ENCODE assay signal across 8 cellular contexts in the genomic region with DNA sequence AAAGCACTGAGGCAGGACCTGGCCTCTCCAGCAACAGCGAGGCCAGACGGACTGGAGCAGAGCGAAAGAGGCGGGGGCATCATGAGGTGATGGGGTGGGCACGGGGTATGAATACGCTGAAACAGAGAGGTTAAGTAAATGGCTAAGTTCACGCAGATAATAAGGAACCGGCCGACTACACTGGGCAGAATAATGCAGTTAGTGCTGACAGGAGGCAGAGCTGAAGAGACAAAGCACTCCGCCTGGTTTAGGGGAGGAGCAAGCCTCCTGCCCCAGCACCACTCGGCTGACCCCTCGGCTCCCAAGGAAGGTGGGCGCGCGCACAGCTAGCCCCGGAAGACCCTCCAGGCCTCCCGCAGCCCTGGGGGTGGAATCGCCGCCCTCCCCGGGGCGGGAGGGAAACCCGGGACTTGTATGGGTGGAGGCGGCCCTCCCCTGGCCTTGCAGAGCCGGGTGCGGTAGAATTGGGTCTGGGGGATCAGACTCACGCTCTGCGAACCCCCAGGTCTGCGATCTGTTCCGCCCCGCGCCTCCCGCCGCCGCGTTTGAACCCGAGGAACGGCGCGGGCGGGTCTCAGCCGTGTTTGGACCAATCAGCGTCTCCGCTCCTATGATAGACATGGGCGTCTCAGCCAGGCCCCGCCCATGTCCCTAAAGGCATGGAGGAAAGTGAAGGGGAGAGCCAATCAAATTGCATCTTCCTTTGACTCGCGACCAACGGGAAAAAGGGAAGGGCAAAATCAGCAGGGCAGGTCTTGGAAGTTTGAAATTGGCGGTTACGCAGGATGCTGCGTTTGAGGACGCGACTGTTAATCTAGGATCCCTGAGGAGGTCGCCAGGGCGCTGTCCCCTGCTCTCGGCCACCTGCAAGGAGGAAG. TPM values are rescaled to one million over a fixed set of nuclear protein-coding genes. Genes with fewer than 3 reads are reported as not detected.
DNase-seq lines count a peak whose midpoint lies in the region; ATAC-seq and TF ChIP-seq lines count a peak whose summit lies in the region.

A gene with protein sequence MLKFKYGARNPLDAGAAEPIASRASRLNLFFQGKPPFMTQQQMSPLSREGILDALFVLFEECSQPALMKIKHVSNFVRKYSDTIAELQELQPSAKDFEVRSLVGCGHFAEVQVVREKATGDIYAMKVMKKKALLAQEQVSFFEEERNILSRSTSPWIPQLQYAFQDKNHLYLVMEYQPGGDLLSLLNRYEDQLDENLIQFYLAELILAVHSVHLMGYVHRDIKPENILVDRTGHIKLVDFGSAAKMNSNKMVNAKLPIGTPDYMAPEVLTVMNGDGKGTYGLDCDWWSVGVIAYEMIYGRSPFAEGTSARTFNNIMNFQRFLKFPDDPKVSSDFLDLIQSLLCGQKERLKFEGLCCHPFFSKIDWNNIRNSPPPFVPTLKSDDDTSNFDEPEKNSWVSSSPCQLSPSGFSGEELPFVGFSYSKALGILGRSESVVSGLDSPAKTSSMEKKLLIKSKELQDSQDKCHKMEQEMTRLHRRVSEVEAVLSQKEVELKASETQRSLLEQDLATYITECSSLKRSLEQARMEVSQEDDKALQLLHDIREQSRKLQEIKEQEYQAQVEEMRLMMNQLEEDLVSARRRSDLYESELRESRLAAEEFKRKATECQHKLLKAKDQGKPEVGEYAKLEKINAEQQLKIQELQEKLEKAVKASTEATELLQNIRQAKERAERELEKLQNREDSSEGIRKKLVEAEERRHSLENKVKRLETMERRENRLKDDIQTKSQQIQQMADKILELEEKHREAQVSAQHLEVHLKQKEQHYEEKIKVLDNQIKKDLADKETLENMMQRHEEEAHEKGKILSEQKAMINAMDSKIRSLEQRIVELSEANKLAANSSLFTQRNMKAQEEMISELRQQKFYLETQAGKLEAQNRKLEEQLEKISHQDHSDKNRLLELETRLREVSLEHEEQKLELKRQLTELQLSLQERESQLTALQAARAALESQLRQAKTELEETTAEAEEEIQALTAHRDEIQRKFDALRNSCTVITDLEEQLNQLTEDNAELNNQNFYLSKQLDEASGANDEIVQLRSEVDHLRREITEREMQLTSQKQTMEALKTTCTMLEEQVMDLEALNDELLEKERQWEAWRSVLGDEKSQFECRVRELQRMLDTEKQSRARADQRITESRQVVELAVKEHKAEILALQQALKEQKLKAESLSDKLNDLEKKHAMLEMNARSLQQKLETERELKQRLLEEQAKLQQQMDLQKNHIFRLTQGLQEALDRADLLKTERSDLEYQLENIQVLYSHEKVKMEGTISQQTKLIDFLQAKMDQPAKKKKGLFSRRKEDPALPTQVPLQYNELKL (N-terminal part only) (minus strand): TSS at position 560 of the 878 bp plus-strand sequence. CDS start 1,152 bp downstream, outside the sequence.

- POLR2A ChIA-PET in CD4-positive, alpha-beta memory T cell (lab: Charles Lee; ENCODE audit: partially characterized antibody) = interaction anchor here (1.0 to 1.3 kb wide), 2 partner anchors 112 to 209 kb away, joined by 4 read pairs; a partner anchor contains a TSS

- no peaks in the 10 kb centered on the region for H3K27me3 ChIP-seq in CD4-positive, alpha-beta memory T cell (ENCODE audit: insufficient read depth, low read length)

- H3K4me3 Mint-ChIP-seq in CD4-positive, alpha-beta memory T cell = peak within 1 kb of the TSS; percentile 78 to 92 (median 87)

- no peaks in the 10 kb centered on the region for H3K9me3 Mint-ChIP-seq in CD4-positive, alpha-beta memory T cell

- CTCF ChIA-PET in CD4-positive, alpha-beta memory T cell (lab: Charles Lee; ENCODE audit: partially characterized antibody) = interaction anchor here (1.0 kb wide), 1 partner anchor 25 kb away, joined by 3 read pairs; no protein-coding TSS in a partner anchor

- ATAC-seq in GM19455 (IDR thresholded peaks at IDR 0.05; ENCODE audit: unreplicated experiment) = peak; percentile 100

- H3K4me3 ChIP-seq in CD4-positive, alpha-beta memory T cell (ENCODE audit: low read length in 2 of 2) = peak within 1 kb of the TSS; percentile 60 to 79
- peak within 1 kb of the TSS; percentile 95 for H3K4me3 ChIP-seq in lower leg skin (ENCODE audit: low read depth, poor library complexity, severe bottlenecking)

- TF ChIP-seq CTCF in lower leg skin (IDR thresholded peaks at IDR 0.05) = no peak

- 0% methylated on average over 33 to 45 of the region's 56 CpGs for WGBS in lower leg skin, 2 donors

- DNase-seq in CD4-positive, alpha-beta memory T cell = peak; percentile 80 to 86 (median 84)
- DNase-seq in HK-2 (ENCODE audit: unreplicated experiment) (peak; percentile 89), NCI-H82 treated with DMSO at 0.1 percent for 48 hours (lab: John Stamatoyannopoulos, UW; ENCODE audit: unreplicated experiment) (peak; percentile 91), ecto neural progenitor cell (ENCODE audit: low spot score) (peak; percentile 98), lower leg skin (ENCODE audit: low spot score in 2 of 2) (peak; percentile 90 to 97)
- peak; percentile 91 to 92 for DNase-seq in activated CD4-positive, alpha-beta T cell treated with anti-CD3 and anti-CD28 coated beads, Interleukin-2, amount 50 U/mL, for 48 hours
- peak; percentile 82 for DNase-seq in stimulated activated CD4-positive, alpha-beta T cell treated with anti-CD3 and anti-CD28 coated beads, Interleukin-4, amount 100 ng/mL, for 4 hours

- H3K4me1 Mint-ChIP-seq in CD4-positive, alpha-beta memory T cell = peaks cover 10 to 15% (median 13%) of the 10 kb centered on the region in 4 donors

- peak within 1 kb of the TSS; percentile 4 to 91 (median 65) for H3K27ac Mint-ChIP-seq in CD4-positive, alpha-beta memory T cell

- no peak for TF ChIP-seq POLR2A in lower leg skin (IDR thresholded peaks at IDR 0.05)

- H3K27me3 Mint-ChIP-seq in CD4-positive, alpha-beta memory T cell = peaks cover 3 to 4% of the 10 kb centered on the region in 2 donors

- H3K36me3 ChIP-seq in CD4-positive, alpha-beta memory T cell (ENCODE audit: insufficient read depth, low read length) = no peaks in the 10 kb centered on the region

- no peaks in the 10 kb centered on the region for H3K9me3 ChIP-seq in CD4-positive, alpha-beta memory T cell (ENCODE audit: control insufficient read depth in 1 of 2, low read length in 2 of 2)

- no peaks in the 10 kb centered on the region for H3K36me3 Mint-ChIP-seq in CD4-positive, alpha-beta memory T cell

- peaks cover 4% of the 10 kb centered on the region for H3K4me1 ChIP-seq in CD4-positive, alpha-beta memory T cell (ENCODE audit: insufficient read depth, low read length)

- intact Hi-C loops in CD4-positive, alpha-beta memory T cell (cut with micrococcal nuclease) = loop anchor here (1.0 kb wide), 1 partner anchor 25 kb away; no protein-coding TSS in a partner anchor
- intact Hi-C loops in lower leg skin (cut with DNase I; ENCODE audit: low total_unique reads) = no loop called here

- H3K27ac ChIP-seq in CD4-positive, alpha-beta memory T cell (ENCODE audit: low read depth, low read length) = peak within 1 kb of the TSS; percentile 45

RNA-seq across cellular contexts. Expression of the gene that starts here (rescaled TPM):
- 1 to 10 TPM; 1.6 to 3.5 TPM for total RNA-seq in CD4-positive, alpha-beta memory T cell
- 1 to 10 TPM in 1 of 2 donors, not detected in 1; 1.0 TPM for polyA plus RNA-seq in CD4-positive, alpha-beta memory T cell
- total RNA-seq in lower leg skin = 10 to 100 TPM in 2 of 4 donors, 1 to 10 TPM in 2; 5.1 to 14.0 (median 8.5) TPM

Comparison
In these comparisons a context has a peak if more than half of its experiments do, and no peak if none do; other contexts are left out.
1. Peak in every context shown above with its lines: DNase-seq, ATAC-seq, H3K4me3 ChIP-seq and H3K27ac ChIP-seq.